ENCODE assay signal across 1 cellular context in the genomic region with DNA sequence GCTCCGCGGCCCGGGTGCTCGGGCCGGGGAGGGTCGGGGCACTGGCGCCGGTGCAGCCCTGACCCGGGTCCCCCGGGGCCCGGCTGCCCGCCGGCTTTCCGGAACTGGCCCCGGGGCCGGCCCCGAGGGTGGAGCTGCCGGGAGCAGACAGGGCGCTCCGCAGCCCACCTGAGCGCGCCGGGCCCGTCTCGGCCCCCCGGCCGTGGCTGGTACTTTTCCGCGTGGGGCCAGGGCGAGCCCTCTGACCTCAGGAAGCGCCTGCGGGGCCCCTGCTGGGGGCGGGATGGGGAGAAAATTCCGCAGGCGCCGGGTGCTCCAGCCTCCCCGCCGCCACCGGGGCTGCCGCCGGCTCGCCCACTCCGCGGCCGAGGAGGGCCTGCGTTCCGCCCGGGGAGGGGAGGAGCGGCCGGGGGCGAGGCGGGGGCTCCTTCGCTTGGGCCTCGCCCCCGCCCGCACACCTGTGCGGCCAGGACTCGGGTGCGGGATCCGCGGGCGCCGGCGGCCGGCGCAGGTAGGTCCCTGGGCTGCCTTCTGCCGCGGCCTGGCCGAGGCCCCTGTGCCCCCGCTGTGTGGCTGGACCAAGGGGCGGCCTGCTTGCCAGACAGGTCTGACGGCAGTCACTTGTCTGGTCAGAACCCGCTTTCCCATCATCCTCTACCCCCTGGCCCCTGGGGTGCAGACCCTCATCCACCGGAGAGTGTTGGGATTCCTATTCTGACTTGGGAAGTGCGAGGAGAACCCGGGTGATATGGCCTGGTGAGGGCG.
TF ChIP-seq lines count a peak whose summit lies in the region.

No MANE protein-coding gene starts in this region.

TF ChIP-seq in HepG2, 621 proteins besides CTCF, POLR2A, EP300 and RAD21 (continues in another document):
- no peak for TF ChIP-seq ZNF772 (CRISPR knock-in tag; IDR thresholded peaks at IDR 0.05)
- no peak for TF ChIP-seq SSRP1 (CRISPR knock-in tag; IDR thresholded peaks at IDR 0.05)
- no peak for TF ChIP-seq ZNF276 (CRISPR knock-in tag; IDR thresholded peaks at IDR 0.05; ENCODE audit: low read depth)
- TF ChIP-seq, protein P1, sequence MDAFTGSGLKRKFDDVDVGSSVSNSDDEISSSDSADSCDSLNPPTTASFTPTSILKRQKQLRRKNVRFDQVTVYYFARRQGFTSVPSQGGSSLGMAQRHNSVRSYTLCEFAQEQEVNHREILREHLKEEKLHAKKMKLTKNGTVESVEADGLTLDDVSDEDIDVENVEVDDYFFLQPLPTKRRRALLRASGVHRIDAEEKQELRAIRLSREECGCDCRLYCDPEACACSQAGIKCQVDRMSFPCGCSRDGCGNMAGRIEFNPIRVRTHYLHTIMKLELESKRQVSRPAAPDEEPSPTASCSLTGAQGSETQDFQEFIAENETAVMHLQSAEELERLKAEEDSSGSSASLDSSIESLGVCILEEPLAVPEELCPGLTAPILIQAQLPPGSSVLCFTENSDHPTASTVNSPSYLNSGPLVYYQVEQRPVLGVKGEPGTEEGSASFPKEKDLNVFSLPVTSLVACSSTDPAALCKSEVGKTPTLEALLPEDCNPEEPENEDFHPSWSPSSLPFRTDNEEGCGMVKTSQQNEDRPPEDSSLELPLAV (CRISPR knock-in tag; conservative IDR thresholded peaks at IDR 0.05; ENCODE audit: low read depth) = no peak
- TF ChIP-seq MIER2 (CRISPR knock-in tag; IDR thresholded peaks at IDR 0.05) = no peak
- TF ChIP-seq ZFY (CRISPR knock-in tag; IDR thresholded peaks at IDR 0.05) = peak; percentile 50
- TF ChIP-seq ZSCAN20 (CRISPR knock-in tag; IDR thresholded peaks at IDR 0.05; ENCODE audit: borderline replicate concordance) = no peak
- TF ChIP-seq ZBTB20 (CRISPR knock-in tag; IDR thresholded peaks at IDR 0.05; ENCODE audit: borderline replicate concordance, low read depth) = no peak
- TF ChIP-seq ZNF564 (CRISPR knock-in tag; IDR thresholded peaks at IDR 0.05) = no peak
- TF ChIP-seq PHF21A (CRISPR knock-in tag; IDR thresholded peaks at IDR 0.05) = no peak
- no peak for TF ChIP-seq ZNF839 (CRISPR knock-in tag; IDR thresholded peaks at IDR 0.05; ENCODE audit: borderline replicate concordance)
- no peak for TF ChIP-seq MATR3 (CRISPR knock-in tag; IDR thresholded peaks at IDR 0.05)
- peak; percentile 40; the same call in 1 of the 2 replicates for TF ChIP-seq PHF8 (CRISPR knock-in tag; IDR thresholded peaks at IDR 0.05)
- TF ChIP-seq PAWR (CRISPR knock-in tag; IDR thresholded peaks at IDR 0.05; ENCODE audit: borderline replicate concordance) = no peak
- no peak for TF ChIP-seq ARID2 (CRISPR knock-in tag; IDR thresholded peaks at IDR 0.05; ENCODE audit: borderline replicate concordance)
- 0 out of 2 replicates have a peak, but pooled peaks have one; percentile 31 for TF ChIP-seq YEATS4 (CRISPR knock-in tag; IDR thresholded peaks at IDR 0.05; ENCODE audit: borderline replicate concordance)
- no peak for TF ChIP-seq TEAD2 (CRISPR knock-in tag; IDR thresholded peaks at IDR 0.05)
- TF ChIP-seq BATF2 (CRISPR knock-in tag; IDR thresholded peaks at IDR 0.05) = no peak
- TF ChIP-seq IKZF4 (CRISPR knock-in tag; IDR thresholded peaks at IDR 0.05; ENCODE audit: borderline replicate concordance, low read depth, not compliant biosample characterization) = no peak
- no peak for TF ChIP-seq ZNF382 (CRISPR knock-in tag; IDR thresholded peaks at IDR 0.05; ENCODE audit: borderline replicate concordance)
- TF ChIP-seq NFRKB (IDR thresholded peaks at IDR 0.05) = no peak
- TF ChIP-seq, protein P2, sequence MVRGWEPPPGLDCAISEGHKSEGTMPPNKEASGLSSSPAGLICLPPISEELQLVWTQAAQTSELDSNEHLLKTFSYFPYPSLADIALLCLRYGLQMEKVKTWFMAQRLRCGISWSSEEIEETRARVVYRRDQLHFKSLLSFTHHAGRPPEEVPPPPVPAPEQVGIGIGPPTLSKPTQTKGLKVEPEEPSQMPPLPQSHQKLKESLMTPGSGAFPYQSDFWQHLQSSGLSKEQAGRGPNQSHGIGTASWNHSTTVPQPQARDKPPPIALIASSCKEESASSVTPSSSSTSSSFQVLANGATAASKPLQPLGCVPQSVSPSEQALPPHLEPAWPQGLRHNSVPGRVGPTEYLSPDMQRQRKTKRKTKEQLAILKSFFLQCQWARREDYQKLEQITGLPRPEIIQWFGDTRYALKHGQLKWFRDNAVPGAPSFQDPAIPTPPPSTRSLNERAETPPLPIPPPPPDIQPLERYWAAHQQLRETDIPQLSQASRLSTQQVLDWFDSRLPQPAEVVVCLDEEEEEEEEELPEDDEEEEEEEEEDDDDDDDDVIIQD (CRISPR knock-in tag; IDR thresholded peaks at IDR 0.05; ENCODE audit: low read depth) = no peak
- TF ChIP-seq TERF1 (CRISPR knock-in tag; IDR thresholded peaks at IDR 0.05) = no peak
- no peak for TF ChIP-seq ZBTB26 (CRISPR knock-in tag; IDR thresholded peaks at IDR 0.05; ENCODE audit: borderline replicate concordance)
- TF ChIP-seq HOXA3 (CRISPR knock-in tag; IDR thresholded peaks at IDR 0.05) = 0 out of 2 replicates have a peak, but pooled peaks have one; percentile 10
- TF ChIP-seq ZNF256 (CRISPR knock-in tag; conservative IDR thresholded peaks at IDR 0.05) = no peak
- TF ChIP-seq, protein P3, sequence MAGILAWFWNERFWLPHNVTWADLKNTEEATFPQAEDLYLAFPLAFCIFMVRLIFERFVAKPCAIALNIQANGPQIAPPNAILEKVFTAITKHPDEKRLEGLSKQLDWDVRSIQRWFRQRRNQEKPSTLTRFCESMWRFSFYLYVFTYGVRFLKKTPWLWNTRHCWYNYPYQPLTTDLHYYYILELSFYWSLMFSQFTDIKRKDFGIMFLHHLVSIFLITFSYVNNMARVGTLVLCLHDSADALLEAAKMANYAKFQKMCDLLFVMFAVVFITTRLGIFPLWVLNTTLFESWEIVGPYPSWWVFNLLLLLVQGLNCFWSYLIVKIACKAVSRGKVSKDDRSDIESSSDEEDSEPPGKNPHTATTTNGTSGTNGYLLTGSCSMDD (CRISPR knock-in tag; IDR thresholded peaks at IDR 0.05) = no peak
- TF ChIP-seq, protein P4, sequence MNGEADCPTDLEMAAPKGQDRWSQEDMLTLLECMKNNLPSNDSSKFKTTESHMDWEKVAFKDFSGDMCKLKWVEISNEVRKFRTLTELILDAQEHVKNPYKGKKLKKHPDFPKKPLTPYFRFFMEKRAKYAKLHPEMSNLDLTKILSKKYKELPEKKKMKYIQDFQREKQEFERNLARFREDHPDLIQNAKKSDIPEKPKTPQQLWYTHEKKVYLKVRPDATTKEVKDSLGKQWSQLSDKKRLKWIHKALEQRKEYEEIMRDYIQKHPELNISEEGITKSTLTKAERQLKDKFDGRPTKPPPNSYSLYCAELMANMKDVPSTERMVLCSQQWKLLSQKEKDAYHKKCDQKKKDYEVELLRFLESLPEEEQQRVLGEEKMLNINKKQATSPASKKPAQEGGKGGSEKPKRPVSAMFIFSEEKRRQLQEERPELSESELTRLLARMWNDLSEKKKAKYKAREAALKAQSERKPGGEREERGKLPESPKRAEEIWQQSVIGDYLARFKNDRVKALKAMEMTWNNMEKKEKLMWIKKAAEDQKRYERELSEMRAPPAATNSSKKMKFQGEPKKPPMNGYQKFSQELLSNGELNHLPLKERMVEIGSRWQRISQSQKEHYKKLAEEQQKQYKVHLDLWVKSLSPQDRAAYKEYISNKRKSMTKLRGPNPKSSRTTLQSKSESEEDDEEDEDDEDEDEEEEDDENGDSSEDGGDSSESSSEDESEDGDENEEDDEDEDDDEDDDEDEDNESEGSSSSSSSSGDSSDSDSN (CRISPR knock-in tag; IDR thresholded peaks at IDR 0.05) = peak; percentile 54; the same call in 1 of the 2 replicates
- TF ChIP-seq MYC (CRISPR knock-in tag; IDR thresholded peaks at IDR 0.05; ENCODE audit: borderline replicate concordance) = no peak
- no peak for TF ChIP-seq ETV5 (CRISPR knock-in tag; IDR thresholded peaks at IDR 0.05; ENCODE audit: borderline replicate concordance)
- no peak for TF ChIP-seq LCORL (IDR thresholded peaks at IDR 0.05)
- no peak for TF ChIP-seq LCORL (CRISPR knock-in tag; IDR thresholded peaks at IDR 0.05)
- TF ChIP-seq RBFOX2 (IDR thresholded peaks at IDR 0.05; ENCODE audit: low read depth, low read length) = peak; percentile 33; the same call in 1 of the 2 replicates
- TF ChIP-seq ZNF296 (CRISPR knock-in tag; conservative IDR thresholded peaks at IDR 0.05) = no peak; the same call in 1 of the 2 replicates
- TF ChIP-seq HMGXB3 (CRISPR knock-in tag; IDR thresholded peaks at IDR 0.05; ENCODE audit: borderline replicate concordance) = no peak
- TF ChIP-seq SP1 (IDR thresholded peaks at IDR 0.05) = no peak
- no peak for TF ChIP-seq SP1 (CRISPR knock-in tag; IDR thresholded peaks at IDR 0.05)
- TF ChIP-seq ZNF569 (CRISPR knock-in tag; IDR thresholded peaks at IDR 0.05; ENCODE audit: borderline replicate concordance) = no peak
- no peak for TF ChIP-seq SMAD3 (CRISPR knock-in tag; IDR thresholded peaks at IDR 0.05)
- 0 out of 2 replicates have a peak, but pooled peaks have one; percentile 33 for TF ChIP-seq ZNF224 (CRISPR knock-in tag; IDR thresholded peaks at IDR 0.05)
- TF ChIP-seq KLF9 (CRISPR knock-in tag; IDR thresholded peaks at IDR 0.05; ENCODE audit: low read depth) = no peak
- no peak for TF ChIP-seq GFI1 (CRISPR knock-in tag; IDR thresholded peaks at IDR 0.05; ENCODE audit: borderline replicate concordance)
- no peak for TF ChIP-seq ZNF530 (CRISPR knock-in tag; IDR thresholded peaks at IDR 0.05; ENCODE audit: low read depth)
- TF ChIP-seq ISL2 (CRISPR knock-in tag; IDR thresholded peaks at IDR 0.05) = no peak
